In genomic region chr2:11569636-11570035, GRCh38 we compare ENCODE assay signal across 22 cellular contexts. TPM values are rescaled to one million over a fixed set of nuclear protein-coding genes. Genes with fewer than 3 reads are reported as not detected.
DNase-seq lines count a peak whose midpoint lies in the region; ATAC-seq, FAIRE-seq and TF ChIP-seq lines count a peak whose summit lies in the region.
"Had no signal": no experiment of that assay in that cellular context is flagged by ENCODE, and none has a peak within 500 bp of the region (broad histone marks: within the 10 kb centered on the region; RNA-seq: fewer than 3 reads in every experiment).

No MANE protein-coding gene starts in this region.

- no peaks in the 10 kb centered on the region for H3K9me3 Mint-ChIP-seq in effector memory CD8-positive, alpha-beta T cell
- H3K9me3 Mint-ChIP-seq: CD4-positive, alpha-beta memory T cell; GM23338 had no signal

- DNase-seq in activated effector memory CD4-positive, alpha-beta T cell treated with anti-CD3 and anti-CD28 coated beads, Interleukin-2, amount 50 U/mL, for 16 hours: peak; percentile 33
- DNase-seq in activated effector memory CD4-positive, alpha-beta T cell treated with Interleukin-2 at 50 U/mL for 16 hours: no peak
- DNase-seq in kidney (peak; percentile 33), posterior vena cava (ENCODE audit: low spot score) (peak; percentile 48), suprapubic skin (ENCODE audit: low spot score in 2 of 2) (peak; percentile 21 to 42), PC-3 (no peak), DMS79 (lab: John Stamatoyannopoulos, UW) (no peak)
- no peak for DNase-seq in effector memory CD8-positive, alpha-beta T cell
- DNase-seq: CD4-positive, alpha-beta memory T cell; Karpas-422; MV-4-11; NCI-H1105 treated with DMSO at 0.1 percent for 48 hours; NCI-H2081; NCI-H2171 treated with DMSO at 0.1 percent for 48 hours; NCI-H524 treated with DMSO at 0.1 percent for 48 hours had no signal

- no peaks in the 10 kb centered on the region for H3K79me2 ChIP-seq in PC-3 (ENCODE audit: low read length)

- no peaks in the 10 kb centered on the region for H4K20me1 ChIP-seq in PC-3 (ENCODE audit: low read length)
- H4K20me1 ChIP-seq: BLaER1 treated with 17β-estradiol and CSF1 and Interleukin-3, amounts not matched to agents 10 nM and 100 nM had no signal

- no peaks in the 10 kb centered on the region for H3K4me1 ChIP-seq in kidney (ENCODE audit: control insufficient read depth in 1 of 2, insufficient read depth in 1 of 2, low read depth in 1 of 2, low read length in 2 of 2)
- H3K4me1 ChIP-seq in suprapubic skin: peaks cover 4% of the 10 kb centered on the region
- no peaks in the 10 kb centered on the region for H3K4me1 ChIP-seq in PC-3 (ENCODE audit: insufficient read depth, low read length)

- no peak for TF ChIP-seq POLR2A in suprapubic skin (IDR thresholded peaks at IDR 0.05)

- TF ChIP-seq CTCF in kidney (IDR thresholded peaks at IDR 0.05; ENCODE audit: borderline replicate concordance, extremely low read depth, insufficient read depth): no peak
- no peak for TF ChIP-seq CTCF in suprapubic skin (IDR thresholded peaks at IDR 0.05)
- TF ChIP-seq CTCF in PC-3 (conservative IDR thresholded peaks at IDR 0.05; ENCODE audit: low read depth, low read length): no peak

- no peaks in the 10 kb centered on the region for H3K9me2 ChIP-seq in PC-3 (replicated peaks; ENCODE audit: low read length)

- no TSS peak for BruUV-seq in PC-3 (replicated peaks; lab: Mats Ljungman, UMichigan)

- CTCF ChIA-PET in PC-3 (lab: Charles Lee): no interaction called here

- H3K27ac ChIP-seq in kidney (ENCODE audit: low read depth in 2 of 2, low read length in 2 of 2) (no peak overlapping the region), suprapubic skin (no peak overlapping the region), PC-3 (ENCODE audit: low read length) (no peak overlapping the region)
- H3K27ac ChIP-seq: 22Rv1; BLaER1 treated with 17β-estradiol and CSF1 and Interleukin-3, amounts not matched to agents 10 nM and 100 nM had no signal

- no peaks in the 10 kb centered on the region for H3K4me1 Mint-ChIP-seq in effector memory CD8-positive, alpha-beta T cell (ENCODE audit: low read depth in 2 of 2)
- H3K4me1 Mint-ChIP-seq: CD4-positive, alpha-beta memory T cell had no signal

- no peak overlapping the region for H3K4me2 ChIP-seq in PC-3 (ENCODE audit: low read length)
- H3K4me2 ChIP-seq: BLaER1 treated with 17β-estradiol and CSF1 and Interleukin-3, amounts not matched to agents 10 nM and 100 nM; GM23338 had no signal

- no peaks in the 10 kb centered on the region for H3F3A ChIP-seq in PC-3 (ENCODE audit: low read length, unreplicated experiment)

- FAIRE-seq in kidney (lab: Jason Lieb, UNC): no peak
- FAIRE-seq: GM12891, RCC 7860 had no signal

- H2AFZ ChIP-seq in PC-3 (ENCODE audit: low read length): no peak overlapping the region
- H2AFZ ChIP-seq: GM23338 had no signal

- H3K27me3 Mint-ChIP-seq in effector memory CD8-positive, alpha-beta T cell: peaks cover 16 to 66% of the 10 kb centered on the region in 2 donors

- POLR2A ChIA-PET in PC-3 (lab: Charles Lee; ENCODE audit: unreplicated experiment): no interaction called here

- H3K27ac Mint-ChIP-seq in effector memory CD8-positive, alpha-beta T cell: no peak overlapping the region
- H3K27ac Mint-ChIP-seq: CD4-positive, alpha-beta memory T cell; GM23338 had no signal

- no peaks in the 10 kb centered on the region for H3K9me3 ChIP-seq in kidney (ENCODE audit: control insufficient read depth in 1 of 2, low read length in 2 of 2)
- no peaks in the 10 kb centered on the region for H3K9me3 ChIP-seq in suprapubic skin
- no peaks in the 10 kb centered on the region for H3K9me3 ChIP-seq in PC-3 (ENCODE audit: low read length)
- H3K9me3 ChIP-seq: BLaER1 treated with 17β-estradiol and CSF1 and Interleukin-3, amounts not matched to agents 10 nM and 100 nM had no signal

- intact Hi-C loops in kidney (cut with DNase I) (no loop called here), posterior vena cava (cut with DNase I) (no loop called here), PC-3 (cut with micrococcal nuclease) (no loop called here)

- H3K36me3 ChIP-seq in kidney (ENCODE audit: control insufficient read depth in 1 of 2, insufficient read depth in 2 of 2, low read length in 2 of 2) (no peaks in the 10 kb centered on the region), suprapubic skin (no peaks in the 10 kb centered on the region), PC-3 (ENCODE audit: low read depth, low read length) (no peaks in the 10 kb centered on the region)
- H3K36me3 ChIP-seq: BLaER1 treated with 17β-estradiol and CSF1 and Interleukin-3, amounts not matched to agents 10 nM and 100 nM had no signal

- no peaks in the 10 kb centered on the region for H3K36me3 Mint-ChIP-seq in effector memory CD8-positive, alpha-beta T cell (ENCODE audit: insufficient read depth)
- H3K36me3 Mint-ChIP-seq: CD4-positive, alpha-beta memory T cell had no signal

- WGBS in suprapubic skin: 91% methylated on average over 7 of the region's 7 CpGs

- H3K9ac ChIP-seq in kidney (ENCODE audit: low read length in 2 of 2) (no peak overlapping the region), PC-3 (ENCODE audit: low read length) (no peak overlapping the region)
- H3K9ac ChIP-seq: BLaER1 treated with 17β-estradiol and CSF1 and Interleukin-3, amounts not matched to agents 10 nM and 100 nM had no signal

- no peak overlapping the region for H3K4me3 ChIP-seq in kidney (ENCODE audit: low read length in 2 of 2)
- H3K4me3 ChIP-seq in suprapubic skin: no peak overlapping the region
- H3K4me3 ChIP-seq in PC-3 (ENCODE audit: low read length): no peak overlapping the region
- H3K4me3 ChIP-seq: BLaER1 treated with 17β-estradiol and CSF1 and Interleukin-3, amounts not matched to agents 10 nM and 100 nM; GM23338 had no signal

- H3K27me3 ChIP-seq in suprapubic skin: no peaks in the 10 kb centered on the region
- peaks cover 22% of the 10 kb centered on the region for H3K27me3 ChIP-seq in PC-3 (ENCODE audit: low read length)

- ATAC-seq in effector memory CD8-positive, alpha-beta T cell (replicated peaks): no peak
- ATAC-seq in PC-3: no peak
- ATAC-seq: GM23338, HCT116, Right ventricle myocardium inferior had no signal

- H3K4me3 Mint-ChIP-seq in effector memory CD8-positive, alpha-beta T cell: no peak overlapping the region
- H3K4me3 Mint-ChIP-seq: CD4-positive, alpha-beta memory T cell; GM23338 had no signal

- TF ChIP-seq EP300 in suprapubic skin (IDR thresholded peaks at IDR 0.05): no peak

RNA-seq across cellular contexts. Expression of gene GREB1, which starts 35.8 kb away (rescaled TPM):
- 0.98 TPM for total RNA-seq in kidney
- 1.8 TPM for polyA plus RNA-seq in kidney (ENCODE audit: insufficient read depth, low read depth, low replicate concordance)
- total RNA-seq in posterior vena cava: 10 to 100 TPM in 1 of 2 donors, 1 to 10 TPM in 1; 7.4 to 15.4 TPM
- total RNA-seq in suprapubic skin: 1 to 10 TPM; 3.0 to 6.1 (median 4.3) TPM
- total RNA-seq in PC-3 (2014; rRNA removed): 0.29 and 0.62 TPM in 2 replicates
- polyA plus RNA-seq: CD4-positive, alpha-beta memory T cell had no signal

Comparison
In these comparisons a context has a peak if more than half of its experiments do, and no peak if none do; other contexts are left out.
1. DNase-seq: peak in activated effector memory CD4-positive, alpha-beta T cell treated with anti-CD3 and anti-CD28 coated beads, Interleukin-2, amount 50 U/mL, for 16 hours (single experiment), kidney (single experiment), posterior vena cava (single experiment) and suprapubic skin (2 of 2); none in activated effector memory CD4-positive, alpha-beta T cell treated with Interleukin-2 at 50 U/mL for 16 hours (single experiment), effector memory CD8-positive, alpha-beta T cell (0 of 3), PC-3 (single experiment) and DMS79 (single experiment).